In the genomic region with DNA sequence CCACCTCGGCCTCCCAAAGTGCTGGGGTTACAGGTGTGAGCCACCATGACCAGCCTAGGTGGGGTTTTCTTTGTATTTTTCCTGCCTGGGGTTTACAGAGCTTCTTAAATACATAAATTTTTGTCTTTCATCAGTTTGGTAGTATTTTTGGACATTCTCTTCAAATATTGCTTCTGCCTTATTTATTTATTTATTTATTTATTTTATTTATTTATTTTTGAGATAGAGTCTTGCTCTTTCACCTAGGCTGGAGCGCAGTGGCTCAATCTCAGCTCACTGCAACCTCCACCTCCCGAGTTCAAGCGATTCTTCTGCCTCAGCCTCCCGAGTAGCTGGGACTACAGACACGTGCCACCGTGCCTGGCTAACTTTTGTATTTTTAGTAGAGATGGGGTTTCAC, we compare ENCODE assay signal across 1 cellular context.
TF ChIP-seq lines count a peak whose summit lies in the region.

No MANE protein-coding gene starts in this region.

TF ChIP-seq in HEK293, 187 proteins besides CTCF, POLR2A, EP300 and RAD21 (continued from another document):
- TF ChIP-seq, protein P1, sequence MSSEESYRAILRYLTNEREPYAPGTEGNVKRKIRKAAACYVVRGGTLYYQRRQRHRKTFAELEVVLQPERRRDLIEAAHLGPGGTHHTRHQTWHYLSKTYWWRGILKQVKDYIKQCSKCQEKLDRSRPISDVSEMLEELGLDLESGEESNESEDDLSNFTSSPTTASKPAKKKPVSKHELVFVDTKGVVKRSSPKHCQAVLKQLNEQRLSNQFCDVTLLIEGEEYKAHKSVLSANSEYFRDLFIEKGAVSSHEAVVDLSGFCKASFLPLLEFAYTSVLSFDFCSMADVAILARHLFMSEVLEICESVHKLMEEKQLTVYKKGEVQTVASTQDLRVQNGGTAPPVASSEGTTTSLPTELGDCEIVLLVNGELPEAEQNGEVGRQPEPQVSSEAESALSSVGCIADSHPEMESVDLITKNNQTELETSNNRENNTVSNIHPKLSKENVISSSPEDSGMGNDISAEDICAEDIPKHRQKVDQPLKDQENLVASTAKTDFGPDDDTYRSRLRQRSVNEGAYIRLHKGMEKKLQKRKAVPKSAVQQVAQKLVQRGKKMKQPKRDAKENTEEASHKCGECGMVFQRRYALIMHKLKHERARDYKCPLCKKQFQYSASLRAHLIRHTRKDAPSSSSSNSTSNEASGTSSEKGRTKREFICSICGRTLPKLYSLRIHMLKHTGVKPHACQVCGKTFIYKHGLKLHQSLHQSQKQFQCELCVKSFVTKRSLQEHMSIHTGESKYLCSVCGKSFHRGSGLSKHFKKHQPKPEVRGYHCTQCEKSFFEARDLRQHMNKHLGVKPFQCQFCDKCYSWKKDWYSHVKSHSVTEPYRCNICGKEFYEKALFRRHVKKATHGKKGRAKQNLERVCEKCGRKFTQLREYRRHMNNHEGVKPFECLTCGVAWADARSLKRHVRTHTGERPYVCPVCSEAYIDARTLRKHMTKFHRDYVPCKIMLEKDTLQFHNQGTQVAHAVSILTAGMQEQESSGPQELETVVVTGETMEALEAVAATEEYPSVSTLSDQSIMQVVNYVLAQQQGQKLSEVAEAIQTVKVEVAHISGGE (tag by site-specific recombination; conservative IDR thresholded peaks at IDR 0.05; ENCODE audit: low read depth) = peak; percentile 52
- peak; percentile 19; the same call in 1 of the 2 replicates for TF ChIP-seq ZNF140 (tag by site-specific recombination; IDR thresholded peaks at IDR 0.05)
TF ChIP-seq in HEK293: peak in this region for 11; not testable (repeated sequence) for 176.
